17 cellular contexts compared by ENCODE assay signal in genomic region chr16:86222965-86223551, GRCh38.
A peak's percentile ranks its signal among the peaks of the same experiment; 100 is the strongest.
DNase-seq lines count a peak whose midpoint lies in the region; ATAC-seq and TF ChIP-seq lines count a peak whose summit lies in the region.
"Had no signal": no experiment of that assay in that cellular context is flagged by ENCODE, and none has a peak within 500 bp of the region (broad histone marks: within the 10 kb centered on the region; RNA-seq: fewer than 3 reads in every experiment).

No MANE protein-coding gene starts in this region.

- in situ Hi-C loops in Panc1 (cut with HindIII; ENCODE audit: low pct_unique_long_range_greater_than_20kb, low sequenced_read_pairs): no loop called here

- no peaks in the 10 kb centered on the region for H3K4me1 ChIP-seq in Panc1 (ENCODE audit: control insufficient read depth, insufficient read depth, low read length)
- H3K4me1 ChIP-seq: psoas muscle had no signal

- intact Hi-C loops in Panc1 (cut with micrococcal nuclease; ENCODE audit: unreplicated experiment): no loop called here

- H3K4me3 ChIP-seq in BJ (ENCODE audit: low read depth, low read length) (peak overlapping the region; percentile 32), Panc1 (ENCODE audit: low read depth in 2 of 2, low read length in 2 of 2) (no peak overlapping the region)
- H3K4me3 ChIP-seq: lung, psoas muscle had no signal

- no peak for ATAC-seq in Panc1
- ATAC-seq in HG02642 (IDR thresholded peaks at IDR 0.05; ENCODE audit: poor library complexity, unreplicated experiment): no peak
- ATAC-seq: activated CD8-positive, alpha-beta T cell treated with anti-CD3 and anti-CD28 coated beads for 36 hours; psoas muscle; stimulated activated naive CD8-positive, alpha-beta T cell treated with anti-CD3 and anti-CD28 coated beads, Interleukin-15, Interleukin-2, amounts not matched to agents 100 U/mL and 50 U/mL, for 24 hours had no signal

- H3K4me3 Mint-ChIP-seq in activated CD4-positive, alpha-beta T cell treated with anti-CD3 and anti-CD28 coated beads, Interleukin-2, amount 10 ng/mL, durations not matched to agents 7 days and 5 days: no peak overlapping the region
- H3K4me3 Mint-ChIP-seq: activated CD8-positive, alpha-beta T cell treated with anti-CD3 and anti-CD28 coated beads for 36 hours; CD8-positive, alpha-beta memory T cell had no signal

- H3K9me3 Mint-ChIP-seq in activated CD4-positive, alpha-beta T cell treated with anti-CD3 and anti-CD28 coated beads, Interleukin-2, amount 10 ng/mL, durations not matched to agents 7 days and 5 days: no peaks in the 10 kb centered on the region
- H3K9me3 Mint-ChIP-seq: activated CD8-positive, alpha-beta T cell treated with anti-CD3 and anti-CD28 coated beads for 36 hours; CD8-positive, alpha-beta memory T cell had no signal

- H3K4me1 Mint-ChIP-seq in activated CD4-positive, alpha-beta T cell treated with anti-CD3 and anti-CD28 coated beads, Interleukin-2, amount 10 ng/mL, durations not matched to agents 7 days and 5 days: no peaks in the 10 kb centered on the region
- H3K4me1 Mint-ChIP-seq: CD8-positive, alpha-beta memory T cell had no signal

- TF ChIP-seq CTCF in BJ (IDR thresholded peaks at IDR 0.05; ENCODE audit: insufficient read depth, low read depth, low read length): no peak
- TF ChIP-seq CTCF in Panc1 (IDR thresholded peaks at IDR 0.05): no peak

- H3K27me3 ChIP-seq in BJ (ENCODE audit: control insufficient read depth, insufficient read depth, low read length) (no peaks in the 10 kb centered on the region), Panc1 (ENCODE audit: control insufficient read depth, insufficient read depth, low read length) (peaks cover 15% of the 10 kb centered on the region)

- peaks cover 18% of the 10 kb centered on the region for H3K27me3 Mint-ChIP-seq in activated CD4-positive, alpha-beta T cell treated with anti-CD3 and anti-CD28 coated beads, Interleukin-2, amount 10 ng/mL, durations not matched to agents 7 days and 5 days

- no peak overlapping the region for H3K27ac Mint-ChIP-seq in activated CD4-positive, alpha-beta T cell treated with anti-CD3 and anti-CD28 coated beads, Interleukin-2, amount 10 ng/mL, durations not matched to agents 7 days and 5 days
- H3K27ac Mint-ChIP-seq: activated CD8-positive, alpha-beta T cell treated with anti-CD3 and anti-CD28 coated beads for 36 hours; CD8-positive, alpha-beta memory T cell had no signal

- H3K27ac ChIP-seq in Panc1 (ENCODE audit: low read length): no peak overlapping the region
- H3K27ac ChIP-seq: psoas muscle had no signal

- POLR2A ChIA-PET in BJ (lab: Charles Lee) (no interaction called here), Panc1 (lab: Charles Lee) (no interaction called here)
- POLR2A ChIA-PET in activated CD4-positive, alpha-beta T cell treated with anti-CD3 and anti-CD28 coated beads, Interleukin-2, amount 10 ng/mL, durations not matched to agents 7 days and 5 days (lab: Charles Lee): no interaction called here

- no peaks in the 10 kb centered on the region for H3K36me3 Mint-ChIP-seq in activated CD4-positive, alpha-beta T cell treated with anti-CD3 and anti-CD28 coated beads, Interleukin-2, amount 10 ng/mL, durations not matched to agents 7 days and 5 days (ENCODE audit: low read depth)
- H3K36me3 Mint-ChIP-seq: CD8-positive, alpha-beta memory T cell had no signal

- BruUV-seq in Panc1 (replicated peaks; lab: Mats Ljungman, UMichigan): no TSS peak

- DNase-seq in BJ (ENCODE audit: low read depth) (peak; percentile 94), Panc1 (ENCODE audit: low read depth, low spot score) (peak; percentile 13), epidermal melanocyte (ENCODE audit: insufficient read length, low spot score) (peak; percentile 54), non-pigmented ciliary epithelial cell (ENCODE audit: low read depth) (peak; percentile 38), mesenteric fat pad (ENCODE audit: low spot score) (no peak), NCI-H1105 (lab: John Stamatoyannopoulos, UW) (no peak)
- DNase-seq in activated CD4-positive, alpha-beta T cell treated with anti-CD3 and anti-CD28 coated beads, Interleukin-2, amount 10 ng/mL, durations not matched to agents 7 days and 5 days: no peak
- DNase-seq: activated CD8-positive, alpha-beta T cell treated with anti-CD3 and anti-CD28 coated beads for 36 hours; activated naive CD4-positive, alpha-beta T cell treated with Interleukin-2 at 50 U/mL for 16 hours; CD8-positive, alpha-beta memory T cell; hypothalamus; MV-4-11; psoas muscle; stimulated activated CD4-positive, alpha-beta T cell treated with anti-CD3 and anti-CD28 coated beads, Interleukin-4, amount 100 ng/mL, for 24 hours; stimulated activated naive CD8-positive, alpha-beta T cell treated with anti-CD3 and anti-CD28 coated beads, Interleukin-15, Interleukin-2, amounts not matched to agents 100 U/mL and 50 U/mL, for 24 hours had no signal

- no peaks in the 10 kb centered on the region for H3K9me3 ChIP-seq in Panc1 (ENCODE audit: control insufficient read depth, insufficient read depth, low read depth, low read length)
- H3K9me3 ChIP-seq: psoas muscle had no signal

- CTCF ChIA-PET in BJ (lab: Yijun Ruan, JAX): interaction anchor here (1.0 to 1.7 kb wide), 5 partner anchors 29 to 294 kb away, joined by 3 to 7 read pairs (median 4); no protein-coding TSS in a partner anchor
- CTCF ChIA-PET in Panc1 (lab: Charles Lee): no interaction called here
- CTCF ChIA-PET in activated CD4-positive, alpha-beta T cell treated with anti-CD3 and anti-CD28 coated beads, Interleukin-2, amount 10 ng/mL, durations not matched to agents 7 days and 5 days (lab: Charles Lee): interaction anchor here (0.7 to 0.9 kb wide), 2 partner anchors 32 to 41 kb away, joined by 3 to 4 read pairs; no protein-coding TSS in a partner anchor

- no peaks in the 10 kb centered on the region for H3K36me3 ChIP-seq in BJ (ENCODE audit: control insufficient read depth, insufficient read depth, low read length)
- no peaks in the 10 kb centered on the region for H3K36me3 ChIP-seq in Panc1 (ENCODE audit: control insufficient read depth, insufficient read depth, low read length)

Comparison
In these comparisons a context has a peak if more than half of its experiments do, and no peak if none do; other contexts are left out.
1. DNase-seq: peak in BJ (single experiment), Panc1 (single experiment), epidermal melanocyte (single experiment) and non-pigmented ciliary epithelial cell (single experiment); none in mesenteric fat pad (single experiment), NCI-H1105 (single experiment) and activated CD4-positive, alpha-beta T cell treated with anti-CD3 and anti-CD28 coated beads, Interleukin-2, amount 10 ng/mL, durations not matched to agents 7 days and 5 days (single experiment).